15 cellular contexts compared by ENCODE assay signal in the genomic region with DNA sequence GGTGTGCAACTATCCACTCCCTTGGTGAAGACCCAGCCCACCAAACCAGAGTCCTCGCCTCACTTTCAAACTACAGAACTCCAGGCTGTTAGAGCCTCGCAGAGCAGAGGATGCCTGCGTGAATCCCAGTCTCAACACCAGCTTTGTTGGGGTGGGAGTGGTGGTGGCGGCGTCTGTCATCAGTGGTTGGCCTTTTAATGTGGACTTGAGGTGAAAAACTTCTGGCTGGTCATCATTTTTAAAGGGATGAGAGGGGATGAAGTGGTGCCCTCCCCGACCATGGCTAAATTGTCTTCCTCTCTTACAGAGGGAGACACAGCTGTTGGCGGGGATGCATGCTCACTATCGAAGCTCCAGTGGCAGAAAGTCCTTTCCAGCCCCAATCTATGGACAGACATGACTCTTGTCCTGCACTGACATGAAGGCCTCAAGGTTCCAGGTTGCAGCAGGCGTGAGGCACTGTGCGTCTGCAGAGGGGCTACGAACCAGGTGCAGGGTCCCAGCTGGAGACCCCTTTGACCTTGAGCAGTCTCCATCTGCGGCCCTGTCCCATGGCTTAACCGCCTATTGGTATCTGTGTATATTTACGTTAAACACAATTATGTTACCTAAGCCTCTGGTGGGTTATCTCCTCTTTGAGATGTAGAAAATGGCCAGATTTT. TPM values are rescaled to one million over a fixed set of nuclear protein-coding genes. Genes with fewer than 3 reads are reported as not detected.
DNase-seq lines count a peak whose midpoint lies in the region; ATAC-seq, FAIRE-seq and TF ChIP-seq lines count a peak whose summit lies in the region.
"Had no signal": no experiment of that assay in that cellular context is flagged by ENCODE, and none has a peak within 500 bp of the region (broad histone marks: within the 10 kb centered on the region; RNA-seq: fewer than 3 reads in every experiment).

No MANE protein-coding gene starts in this region.

- H3K27me3 ChIP-seq in Panc1 (ENCODE audit: control insufficient read depth, insufficient read depth, low read length): no peaks in the 10 kb centered on the region
- H3K27me3 ChIP-seq in H1 (replicated peaks in 1 of 4; ENCODE audit: control insufficient read depth in 3 of 4, extremely low read depth in 1 of 4, insufficient read depth in 3 of 4, low read length in 3 of 4): no peaks in the 10 kb centered on the region
- H3K27me3 ChIP-seq in mesendoderm (ENCODE audit: insufficient read depth, low read length, poor library complexity): no peaks in the 10 kb centered on the region

- H3K9me3 Mint-ChIP-seq in activated naive CD4-positive, alpha-beta T cell treated with anti-CD3 and anti-CD28 coated beads, Interleukin-2, amount 50 U/mL, for 24 hours: no peaks in the 10 kb centered on the region
- H3K9me3 Mint-ChIP-seq in activated naive CD4-positive, alpha-beta T cell treated with anti-CD3 and anti-CD28 coated beads, Interleukin-2, amount 10 ng/mL, durations not matched to agents 7 days and 5 days: no peaks in the 10 kb centered on the region
- no peaks in the 10 kb centered on the region for H3K9me3 Mint-ChIP-seq in stimulated activated effector memory CD8-positive, alpha-beta T cell treated with anti-CD3 and anti-CD28 coated beads, Interleukin-12 subunit alpha, Interleukin-12 subunit beta, amount 100 ng/mL, for 72 hours
- H3K9me3 Mint-ChIP-seq: HFFc6 had no signal

- H2BK5ac ChIP-seq in H1 (ENCODE audit: low read depth, low read length) (no peak overlapping the region), mesendoderm (ENCODE audit: low read length) (no peak overlapping the region)

- H3K23ac ChIP-seq in H1 (ENCODE audit: insufficient read length) (no peak overlapping the region), mesendoderm (ENCODE audit: low read length) (no peak overlapping the region)

- POLR2A ChIA-PET in Panc1 (lab: Charles Lee) (no interaction called here), H1 (lab: Charles Lee; ENCODE audit: partially characterized antibody) (interaction anchor here (0.7 to 9.0 kb wide), 22 partner anchors 8 to 496 kb away, joined by 3 to 75 read pairs (median 6); partner anchors contain the start of gene DYNLT1)

- no peak overlapping the region for H3K14ac ChIP-seq in H1 (ENCODE audit: insufficient read length)

- no peak for TF ChIP-seq EP300 in H1 (IDR thresholded peaks at IDR 0.05; ENCODE audit: borderline replicate concordance in 1 of 2, low read depth in 2 of 2, low read length in 2 of 2)

- no peak overlapping the region for H4K91ac ChIP-seq in H1 (replicated peaks; ENCODE audit: insufficient read length, low read length)

- H2AFZ ChIP-seq in H1 (ENCODE audit: low read length): no peak overlapping the region

- intact Hi-C loops in Panc1 (cut with micrococcal nuclease; ENCODE audit: unreplicated experiment): no loop called here

- H3K9ac ChIP-seq in H1 (replicated peaks in 1 of 4; ENCODE audit: extremely low read depth in 1 of 4, low read depth in 3 of 4, low read length in 3 of 4): no peak overlapping the region
- no peak overlapping the region for H3K9ac ChIP-seq in mesendoderm (ENCODE audit: low read length)

- peaks cover 14% of the 10 kb centered on the region for H3K36me3 Mint-ChIP-seq in activated naive CD4-positive, alpha-beta T cell treated with anti-CD3 and anti-CD28 coated beads, Interleukin-2, amount 50 U/mL, for 24 hours
- H3K36me3 Mint-ChIP-seq in activated naive CD4-positive, alpha-beta T cell treated with anti-CD3 and anti-CD28 coated beads, Interleukin-2, amount 10 ng/mL, durations not matched to agents 7 days and 5 days: peaks cover 57% of the 10 kb centered on the region
- peaks cover 100% of the 10 kb centered on the region for H3K36me3 Mint-ChIP-seq in stimulated activated effector memory CD8-positive, alpha-beta T cell treated with anti-CD3 and anti-CD28 coated beads, Interleukin-12 subunit alpha, Interleukin-12 subunit beta, amount 100 ng/mL, for 72 hours

- H3K23me2 ChIP-seq in H1 (ENCODE audit: low read depth, low read length): no peaks in the 10 kb centered on the region; the same call in 1 of the 2 replicates

- no peak overlapping the region for H2BK120ac ChIP-seq in H1 (replicated peaks; ENCODE audit: low read depth, low read length)
- H2BK120ac ChIP-seq in mesendoderm (ENCODE audit: low read depth, low read length): no peak overlapping the region

- H2BK15ac ChIP-seq in H1 (ENCODE audit: low read length): no peak overlapping the region
- no peak overlapping the region for H2BK15ac ChIP-seq in mesendoderm (replicated peaks; ENCODE audit: low read depth)

- peak; percentile 7; the same call in 1 of the 2 replicates for ATAC-seq in Panc1
- ATAC-seq in stimulated activated effector memory CD8-positive, alpha-beta T cell treated with anti-CD3 and anti-CD28 coated beads, Interleukin-12 subunit alpha, Interleukin-12 subunit beta, amount 100 ng/mL, for 72 hours: no peak

- H3K4ac ChIP-seq in H1 (replicated peaks; ENCODE audit: insufficient read length, low read depth, low read length) (no peak overlapping the region), mesendoderm (ENCODE audit: low read depth, low read length) (no peak overlapping the region)

- H3K27ac ChIP-seq in Panc1 (ENCODE audit: low read length) (no peak overlapping the region), H1 (ENCODE audit: low read depth, low read length) (no peak overlapping the region), mesendoderm (ENCODE audit: low read depth, low read length) (no peak overlapping the region)

- H4K20me1 ChIP-seq in H1 (replicated peaks in 1 of 2; ENCODE audit: control insufficient read depth in 1 of 2, insufficient read depth in 2 of 2, low read length in 2 of 2): peaks cover 1 to 10% of the 10 kb centered on the region in 2 experiments

- no peak for TF ChIP-seq RAD21 in H1 (IDR thresholded peaks at IDR 0.05 in 1 of 2, conservative IDR thresholded peaks at IDR 0.05 in 1 of 2; ENCODE audit: low read depth in 2 of 2, low read length in 2 of 2)

- H3K79me1 ChIP-seq in H1 (ENCODE audit: low read depth, low read length) (no peaks in the 10 kb centered on the region), mesendoderm (ENCODE audit: low read length) (no peaks in the 10 kb centered on the region)

- H3K4me3 ChIP-seq in Panc1 (ENCODE audit: low read depth in 2 of 2, low read length in 2 of 2) (no peak overlapping the region), H1 (ENCODE audit: extremely low read depth in 1 of 4, insufficient read depth in 2 of 4, low read depth in 3 of 4, low read length in 4 of 4) (no peak overlapping the region), mesendoderm (ENCODE audit: low read length) (no peak overlapping the region)

- peak overlapping the region; percentile 80 for H3K27ac Mint-ChIP-seq in activated naive CD4-positive, alpha-beta T cell treated with anti-CD3 and anti-CD28 coated beads, Interleukin-2, amount 50 U/mL, for 24 hours
- H3K27ac Mint-ChIP-seq in activated naive CD4-positive, alpha-beta T cell treated with anti-CD3 and anti-CD28 coated beads, Interleukin-2, amount 10 ng/mL, durations not matched to agents 7 days and 5 days: no peak overlapping the region
- peak overlapping the region; percentile 94 for H3K27ac Mint-ChIP-seq in stimulated activated effector memory CD8-positive, alpha-beta T cell treated with anti-CD3 and anti-CD28 coated beads, Interleukin-12 subunit alpha, Interleukin-12 subunit beta, amount 100 ng/mL, for 72 hours
- H3K27ac Mint-ChIP-seq: HFFc6 had no signal

- no peak overlapping the region for H3K4me2 ChIP-seq in H1 (ENCODE audit: insufficient read depth in 1 of 2, low read depth in 2 of 2, low read length in 2 of 2)
- H3K4me2 ChIP-seq in mesendoderm (ENCODE audit: low read length): no peak overlapping the region

- H3K9me3 ChIP-seq in Panc1 (ENCODE audit: control insufficient read depth, insufficient read depth, low read depth, low read length): no peaks in the 10 kb centered on the region
- no peaks in the 10 kb centered on the region for H3K9me3 ChIP-seq in H1 (ENCODE audit: insufficient read depth in 2 of 2, low read depth in 1 of 2, low read length in 1 of 2)

- H3K27me3 Mint-ChIP-seq in activated naive CD4-positive, alpha-beta T cell treated with anti-CD3 and anti-CD28 coated beads, Interleukin-2, amount 50 U/mL, for 24 hours: no peaks in the 10 kb centered on the region
- no peaks in the 10 kb centered on the region for H3K27me3 Mint-ChIP-seq in activated naive CD4-positive, alpha-beta T cell treated with anti-CD3 and anti-CD28 coated beads, Interleukin-2, amount 10 ng/mL, durations not matched to agents 7 days and 5 days

- no peak for TF ChIP-seq CTCF in Panc1 (IDR thresholded peaks at IDR 0.05)
- no peak for TF ChIP-seq CTCF in H1 (IDR thresholded peaks at IDR 0.05; ENCODE audit: control extremely low read depth in 1 of 3, insufficient read depth in 1 of 3, low read depth in 1 of 3, low read length in 3 of 3)

- CTCF ChIA-PET in activated naive CD4-positive, alpha-beta T cell treated with anti-CD3 and anti-CD28 coated beads, Interleukin-2, amount 10 ng/mL, durations not matched to agents 7 days and 5 days (lab: Charles Lee): interaction anchor here (0.9 kb wide), 1 partner anchor 60 kb away, joined by 3 read pairs; no protein-coding TSS in a partner anchor
- CTCF ChIA-PET in Panc1 (lab: Charles Lee): no interaction called here
- CTCF ChIA-PET in H1 (lab: Charles Lee; ENCODE audit: partially characterized antibody): interaction anchor here (0.6 to 3.3 kb wide), 12 partner anchors 9 to 185 kb away, joined by 3 to 15 read pairs (median 4); no protein-coding TSS in a partner anchor

- no peaks in the 10 kb centered on the region for H3K79me2 ChIP-seq in H1 (ENCODE audit: control insufficient read depth in 1 of 2, insufficient read depth in 2 of 2, low read length in 2 of 2)
- no peaks in the 10 kb centered on the region for H3K79me2 ChIP-seq in mesendoderm (ENCODE audit: control insufficient read depth, insufficient read depth, low read length)

- no peak overlapping the region for H2BK20ac ChIP-seq in H1 (ENCODE audit: low read length)

- H3K4me1 ChIP-seq in Panc1 (ENCODE audit: control insufficient read depth, insufficient read depth, low read length): no peaks in the 10 kb centered on the region
- peaks cover 0 to 6% (median 3%) of the 10 kb centered on the region in 4 experiments; a peak in 5 of 7 replicates for H3K4me1 ChIP-seq in H1 (replicated peaks in 1 of 4; ENCODE audit: control insufficient read depth in 3 of 4, insufficient read depth in 4 of 4, low read length in 3 of 4)
- H3K4me1 ChIP-seq in mesendoderm (ENCODE audit: control insufficient read depth, low read depth, low read length): no peaks in the 10 kb centered on the region

- H3K4me1 Mint-ChIP-seq in activated naive CD4-positive, alpha-beta T cell treated with anti-CD3 and anti-CD28 coated beads, Interleukin-2, amount 50 U/mL, for 24 hours: peaks cover 4% of the 10 kb centered on the region
- H3K4me1 Mint-ChIP-seq in activated naive CD4-positive, alpha-beta T cell treated with anti-CD3 and anti-CD28 coated beads, Interleukin-2, amount 10 ng/mL, durations not matched to agents 7 days and 5 days: no peaks in the 10 kb centered on the region
- H3K4me1 Mint-ChIP-seq in stimulated activated effector memory CD8-positive, alpha-beta T cell treated with anti-CD3 and anti-CD28 coated beads, Interleukin-12 subunit alpha, Interleukin-12 subunit beta, amount 100 ng/mL, for 72 hours: peaks cover 21% of the 10 kb centered on the region

- 0 out of 2 replicates have a peak overlapping the region, but pooled peaks have one; percentile 22 for H4K8ac ChIP-seq in H1 (ENCODE audit: extremely low read depth, insufficient read depth, low read length)
- H4K8ac ChIP-seq in mesendoderm (ENCODE audit: low read depth, low read length): no peak overlapping the region

- WGBS in H1 (ENCODE audit: extremely low coverage in 1 of 2, insufficient coverage in 1 of 2, insufficient read length in 1 of 2, insufficient replicate concordance in 2 of 2, low coverage in 1 of 2, low lambda C conversion rate in 2 of 2, missing lambda C conversion rate in 1 of 2), 2 experiments: 93% methylated on average over 14 of the region's 14 CpGs; no CpG with 5 or more reads in 1 of the 2 experiments
- WGBS in mesendoderm (ENCODE audit: extremely low coverage, insufficient coverage, low lambda C conversion rate): no CpG with 5 or more reads among the region's 14 CpGs

- TF ChIP-seq POLR2A in H1 (IDR thresholded peaks at IDR 0.05; ENCODE audit: control extremely low read depth in 1 of 2, low read depth in 2 of 2, low read length in 2 of 2): peak in 1 of 2 experiments; percentile 48; a peak in 1 of 3 replicates

- DNase-seq in activated naive CD4-positive, alpha-beta T cell treated with anti-CD3 and anti-CD28 coated beads, Interleukin-2, amount 10 ng/mL, durations not matched to agents 7 days and 5 days: no peak
- DNase-seq in Panc1 (ENCODE audit: low read depth, low spot score) (no peak), H1 (ENCODE audit: low read depth in 1 of 2, low spot score in 2 of 2) (no peak), mesendoderm (no peak), GM19238 (ENCODE audit: insufficient read length, low spot score) (no peak), NCI-H748 treated with DMSO at 0.1 percent for 48 hours (lab: John Stamatoyannopoulos, UW) (no peak)
- DNase-seq in stimulated activated effector memory CD8-positive, alpha-beta T cell treated with anti-CD3 and anti-CD28 coated beads, Interleukin-12 subunit alpha, Interleukin-12 subunit beta, amount 100 ng/mL, for 72 hours (ENCODE audit: low spot score in 2 of 2): no peak
- DNase-seq: EL; foreskin fibroblast; HFFc6; midbrain; NCI-H226; stimulated activated CD4-positive, alpha-beta T cell treated with anti-CD3 and anti-CD28 coated beads, Interleukin-1b, Interleukin-23, amount 100 ng/mL, for 48 hours had no signal

- peaks cover 13% of the 10 kb centered on the region for H3K36me3 ChIP-seq in Panc1 (ENCODE audit: control insufficient read depth, insufficient read depth, low read length)
- peaks cover 28 to 49% (median 37%) of the 10 kb centered on the region in 4 experiments for H3K36me3 ChIP-seq in H1 (ENCODE audit: control insufficient read depth in 2 of 4, insufficient read depth in 4 of 4, low read length in 3 of 4)
- peaks cover 12% of the 10 kb centered on the region for H3K36me3 ChIP-seq in mesendoderm (ENCODE audit: control insufficient read depth, insufficient read depth, low read length)

- no peak overlapping the region for H2AK5ac ChIP-seq in H1 (ENCODE audit: low read depth, low read length)
- no peak overlapping the region for H2AK5ac ChIP-seq in mesendoderm (ENCODE audit: low read length)

- H3K56ac ChIP-seq in H1 (replicated peaks; ENCODE audit: insufficient read length, low read depth, low read length) (no peak overlapping the region), mesendoderm (ENCODE audit: low read length) (no peak overlapping the region)

- BruUV-seq in Panc1 (replicated peaks; lab: Mats Ljungman, UMichigan): no TSS peak

- H3K18ac ChIP-seq in H1 (ENCODE audit: extremely low read depth, low read length): no peak overlapping the region
- no peak overlapping the region for H3K18ac ChIP-seq in mesendoderm (ENCODE audit: low read length)

- no peak for FAIRE-seq in H1 (lab: Jason Lieb, UNC)
- FAIRE-seq: HTR-8/SVneo had no signal

- H2BK12ac ChIP-seq in H1 (ENCODE audit: low read depth, low read length): no peak overlapping the region; the same call in 1 of the 2 replicates

- in situ Hi-C loops in Panc1 (cut with HindIII; ENCODE audit: low pct_unique_long_range_greater_than_20kb, low sequenced_read_pairs): no loop called here

- H4K5ac ChIP-seq in H1 (ENCODE audit: insufficient read length, low read depth, low read length) (no peak overlapping the region), mesendoderm (ENCODE audit: low read length) (no peak overlapping the region)

- no peak overlapping the region for H3K4me3 Mint-ChIP-seq in activated naive CD4-positive, alpha-beta T cell treated with anti-CD3 and anti-CD28 coated beads, Interleukin-2, amount 50 U/mL, for 24 hours
- no peak overlapping the region for H3K4me3 Mint-ChIP-seq in activated naive CD4-positive, alpha-beta T cell treated with anti-CD3 and anti-CD28 coated beads, Interleukin-2, amount 10 ng/mL, durations not matched to agents 7 days and 5 days
- no peak overlapping the region for H3K4me3 Mint-ChIP-seq in stimulated activated effector memory CD8-positive, alpha-beta T cell treated with anti-CD3 and anti-CD28 coated beads, Interleukin-12 subunit alpha, Interleukin-12 subunit beta, amount 100 ng/mL, for 72 hours
- H3K4me3 Mint-ChIP-seq: HFFc6 had no signal

RNA-seq across cellular contexts. Expression of gene EZR, which starts 54.8 kb away (rescaled TPM):
- 263 TPM for total RNA-seq in Panc1 (2021; ENCODE audit: unreplicated experiment)
- polyA plus RNA-seq in Panc1 (2012; ENCODE audit: insufficient read length): 215 TPM
- total RNA-seq in H1 (2021; fragmentation: NEBNext Ultra II Directional; extraction: Animal tissue kit (Norgen Biotek cat#: 25700)): 286 and 287 TPM in 2 replicates
- 122 and 138 TPM in 2 replicates for polyA plus RNA-seq in H1 (2011; rRNA removed)
- polyA plus RNA-seq in H1 (2011; cell fraction: cytosol; rRNA removed): 180 TPM
- polyA plus RNA-seq in H1 (2011; cell fraction: nucleus; rRNA removed): 214 TPM
- polyA plus RNA-seq in H1 (2012, experiment 1 of 2): 182 to 212 TPM (median 197 TPM) in 4 replicates
- 94.1 TPM for polyA plus RNA-seq in H1 (2012, experiment 2 of 2)
- 180 TPM for polyA plus RNA-seq in H1 (2013, experiment 1 of 2)
- polyA plus RNA-seq in H1 (2013, experiment 2 of 2): 182 TPM
- 153 and 157 TPM in 2 replicates for polyA minus RNA-seq in H1 (2011; rRNA and poly(A)+ RNA removed)
- 91.7 TPM for polyA minus RNA-seq in H1 (2011; cell fraction: cytosol; rRNA and poly(A)+ RNA removed)
- polyA minus RNA-seq in H1 (2011; cell fraction: nucleus; rRNA and poly(A)+ RNA removed): 77.4 TPM
- 145 TPM for polyA plus RNA-seq in mesendoderm (2013, experiment 1 of 2)
- polyA plus RNA-seq in mesendoderm (2013, experiment 2 of 2): 153 TPM
